ENCODE assay signal across 1 cellular context in the genomic region with DNA sequence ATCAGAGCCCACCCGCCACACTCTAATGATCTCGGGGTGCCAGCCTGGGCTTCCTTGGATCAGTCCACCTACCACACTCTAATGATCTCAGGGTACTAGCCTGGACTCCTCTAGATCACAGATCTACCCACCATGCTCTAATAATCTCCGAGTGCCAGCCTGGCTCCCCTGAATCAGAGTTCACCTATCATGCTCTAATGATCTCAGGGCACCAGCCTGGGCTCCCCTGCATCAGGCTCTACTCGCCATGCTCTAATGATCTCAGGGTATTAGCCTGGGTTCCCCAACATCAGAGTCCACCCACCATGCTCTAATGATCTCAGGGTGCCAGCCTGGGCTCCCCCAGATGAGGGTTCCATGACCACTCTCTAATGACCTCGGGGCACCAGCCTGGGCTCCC.
TF ChIP-seq lines count a peak whose summit lies in the region.

No MANE protein-coding gene starts in this region.

TF ChIP-seq in GM23338, 12 proteins besides CTCF, POLR2A, EP300 and RAD21:
- no peak for TF ChIP-seq ZNF331 (CRISPR knock-in tag; IDR thresholded peaks at IDR 0.05; ENCODE audit: low read depth)
- TF ChIP-seq CREB1 (CRISPR knock-in tag; IDR thresholded peaks at IDR 0.05; ENCODE audit: low read depth) = no peak
- no peak for TF ChIP-seq NANOG (IDR thresholded peaks at IDR 0.05; ENCODE audit: borderline replicate concordance)
- no peak for TF ChIP-seq ZNF114 (CRISPR knock-in tag; IDR thresholded peaks at IDR 0.05)
- no peak for TF ChIP-seq EZH2phosphoT487 (IDR thresholded peaks at IDR 0.05; ENCODE audit: unreplicated experiment)
- no peak for TF ChIP-seq STAT1 (IDR thresholded peaks at IDR 0.05; ENCODE audit: unreplicated experiment)
- no peak for TF ChIP-seq EZH2 (IDR thresholded peaks at IDR 0.05; ENCODE audit: low read depth, unreplicated experiment)
- no peak for TF ChIP-seq POLR2AphosphoS5 (IDR thresholded peaks at IDR 0.05; ENCODE audit: low read depth)
- TF ChIP-seq, protein P1, sequence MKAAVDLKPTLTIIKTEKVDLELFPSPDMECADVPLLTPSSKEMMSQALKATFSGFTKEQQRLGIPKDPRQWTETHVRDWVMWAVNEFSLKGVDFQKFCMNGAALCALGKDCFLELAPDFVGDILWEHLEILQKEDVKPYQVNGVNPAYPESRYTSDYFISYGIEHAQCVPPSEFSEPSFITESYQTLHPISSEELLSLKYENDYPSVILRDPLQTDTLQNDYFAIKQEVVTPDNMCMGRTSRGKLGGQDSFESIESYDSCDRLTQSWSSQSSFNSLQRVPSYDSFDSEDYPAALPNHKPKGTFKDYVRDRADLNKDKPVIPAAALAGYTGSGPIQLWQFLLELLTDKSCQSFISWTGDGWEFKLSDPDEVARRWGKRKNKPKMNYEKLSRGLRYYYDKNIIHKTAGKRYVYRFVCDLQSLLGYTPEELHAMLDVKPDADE (IDR thresholded peaks at IDR 0.05) = no peak
- TF ChIP-seq, protein P2, sequence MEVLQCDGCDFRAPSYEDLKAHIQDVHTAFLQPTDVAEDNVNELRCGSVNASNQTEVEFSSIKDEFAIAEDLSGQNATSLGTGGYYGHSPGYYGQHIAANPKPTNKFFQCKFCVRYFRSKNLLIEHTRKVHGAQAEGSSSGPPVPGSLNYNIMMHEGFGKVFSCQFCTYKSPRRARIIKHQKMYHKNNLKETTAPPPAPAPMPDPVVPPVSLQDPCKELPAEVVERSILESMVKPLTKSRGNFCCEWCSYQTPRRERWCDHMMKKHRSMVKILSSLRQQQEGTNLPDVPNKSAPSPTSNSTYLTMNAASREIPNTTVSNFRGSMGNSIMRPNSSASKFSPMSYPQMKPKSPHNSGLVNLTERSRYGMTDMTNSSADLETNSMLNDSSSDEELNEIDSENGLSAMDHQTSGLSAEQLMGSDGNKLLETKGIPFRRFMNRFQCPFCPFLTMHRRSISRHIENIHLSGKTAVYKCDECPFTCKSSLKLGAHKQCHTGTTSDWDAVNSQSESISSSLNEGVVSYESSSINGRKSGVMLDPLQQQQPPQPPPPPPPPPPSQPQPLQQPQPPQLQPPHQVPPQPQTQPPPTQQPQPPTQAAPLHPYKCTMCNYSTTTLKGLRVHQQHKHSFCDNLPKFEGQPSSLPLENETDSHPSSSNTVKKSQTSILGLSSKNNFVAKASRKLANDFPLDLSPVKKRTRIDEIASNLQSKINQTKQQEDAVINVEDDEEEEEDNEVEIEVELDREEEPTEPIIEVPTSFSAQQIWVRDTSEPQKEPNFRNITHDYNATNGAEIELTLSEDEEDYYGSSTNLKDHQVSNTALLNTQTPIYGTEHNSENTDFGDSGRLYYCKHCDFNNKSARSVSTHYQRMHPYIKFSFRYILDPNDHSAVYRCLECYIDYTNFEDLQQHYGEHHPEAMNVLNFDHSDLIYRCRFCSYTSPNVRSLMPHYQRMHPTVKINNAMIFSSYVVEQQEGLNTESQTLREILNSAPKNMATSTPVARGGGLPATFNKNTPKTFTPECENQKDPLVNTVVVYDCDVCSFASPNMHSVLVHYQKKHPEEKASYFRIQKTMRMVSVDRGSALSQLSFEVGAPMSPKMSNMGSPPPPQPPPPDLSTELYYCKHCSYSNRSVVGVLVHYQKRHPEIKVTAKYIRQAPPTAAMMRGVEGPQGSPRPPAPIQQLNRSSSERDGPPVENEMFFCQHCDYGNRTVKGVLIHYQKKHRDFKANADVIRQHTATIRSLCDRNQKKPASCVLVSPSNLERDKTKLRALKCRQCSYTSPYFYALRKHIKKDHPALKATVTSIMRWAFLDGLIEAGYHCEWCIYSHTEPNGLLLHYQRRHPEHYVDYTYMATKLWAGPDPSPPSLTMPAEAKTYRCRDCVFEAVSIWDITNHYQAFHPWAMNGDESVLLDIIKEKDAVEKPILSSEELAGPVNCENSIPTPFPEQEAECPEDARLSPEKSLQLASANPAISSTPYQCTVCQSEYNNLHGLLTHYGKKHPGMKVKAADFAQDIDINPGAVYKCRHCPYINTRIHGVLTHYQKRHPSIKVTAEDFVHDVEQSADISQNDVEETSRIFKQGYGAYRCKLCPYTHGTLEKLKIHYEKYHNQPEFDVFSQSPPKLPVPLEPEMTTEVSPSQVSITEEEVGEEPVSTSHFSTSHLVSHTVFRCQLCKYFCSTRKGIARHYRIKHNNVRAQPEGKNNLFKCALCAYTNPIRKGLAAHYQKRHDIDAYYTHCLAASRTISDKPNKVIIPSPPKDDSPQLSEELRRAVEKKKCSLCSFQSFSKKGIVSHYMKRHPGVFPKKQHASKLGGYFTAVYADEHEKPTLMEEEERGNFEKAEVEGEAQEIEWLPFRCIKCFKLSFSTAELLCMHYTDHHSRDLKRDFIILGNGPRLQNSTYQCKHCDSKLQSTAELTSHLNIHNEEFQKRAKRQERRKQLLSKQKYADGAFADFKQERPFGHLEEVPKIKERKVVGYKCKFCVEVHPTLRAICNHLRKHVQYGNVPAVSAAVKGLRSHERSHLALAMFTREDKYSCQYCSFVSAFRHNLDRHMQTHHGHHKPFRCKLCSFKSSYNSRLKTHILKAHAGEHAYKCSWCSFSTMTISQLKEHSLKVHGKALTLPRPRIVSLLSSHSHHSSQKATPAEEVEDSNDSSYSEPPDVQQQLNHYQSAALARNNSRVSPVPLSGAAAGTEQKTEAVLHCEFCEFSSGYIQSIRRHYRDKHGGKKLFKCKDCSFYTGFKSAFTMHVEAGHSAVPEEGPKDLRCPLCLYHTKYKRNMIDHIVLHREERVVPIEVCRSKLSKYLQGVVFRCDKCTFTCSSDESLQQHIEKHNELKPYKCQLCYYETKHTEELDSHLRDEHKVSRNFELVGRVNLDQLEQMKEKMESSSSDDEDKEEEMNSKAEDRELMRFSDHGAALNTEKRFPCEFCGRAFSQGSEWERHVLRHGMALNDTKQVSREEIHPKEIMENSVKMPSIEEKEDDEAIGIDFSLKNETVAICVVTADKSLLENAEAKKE (CRISPR knock-in tag; IDR thresholded peaks at IDR 0.05) = no peak
- no peak for TF ChIP-seq JUNB (IDR thresholded peaks at IDR 0.05; ENCODE audit: unreplicated experiment)
- TF ChIP-seq, protein P3, sequence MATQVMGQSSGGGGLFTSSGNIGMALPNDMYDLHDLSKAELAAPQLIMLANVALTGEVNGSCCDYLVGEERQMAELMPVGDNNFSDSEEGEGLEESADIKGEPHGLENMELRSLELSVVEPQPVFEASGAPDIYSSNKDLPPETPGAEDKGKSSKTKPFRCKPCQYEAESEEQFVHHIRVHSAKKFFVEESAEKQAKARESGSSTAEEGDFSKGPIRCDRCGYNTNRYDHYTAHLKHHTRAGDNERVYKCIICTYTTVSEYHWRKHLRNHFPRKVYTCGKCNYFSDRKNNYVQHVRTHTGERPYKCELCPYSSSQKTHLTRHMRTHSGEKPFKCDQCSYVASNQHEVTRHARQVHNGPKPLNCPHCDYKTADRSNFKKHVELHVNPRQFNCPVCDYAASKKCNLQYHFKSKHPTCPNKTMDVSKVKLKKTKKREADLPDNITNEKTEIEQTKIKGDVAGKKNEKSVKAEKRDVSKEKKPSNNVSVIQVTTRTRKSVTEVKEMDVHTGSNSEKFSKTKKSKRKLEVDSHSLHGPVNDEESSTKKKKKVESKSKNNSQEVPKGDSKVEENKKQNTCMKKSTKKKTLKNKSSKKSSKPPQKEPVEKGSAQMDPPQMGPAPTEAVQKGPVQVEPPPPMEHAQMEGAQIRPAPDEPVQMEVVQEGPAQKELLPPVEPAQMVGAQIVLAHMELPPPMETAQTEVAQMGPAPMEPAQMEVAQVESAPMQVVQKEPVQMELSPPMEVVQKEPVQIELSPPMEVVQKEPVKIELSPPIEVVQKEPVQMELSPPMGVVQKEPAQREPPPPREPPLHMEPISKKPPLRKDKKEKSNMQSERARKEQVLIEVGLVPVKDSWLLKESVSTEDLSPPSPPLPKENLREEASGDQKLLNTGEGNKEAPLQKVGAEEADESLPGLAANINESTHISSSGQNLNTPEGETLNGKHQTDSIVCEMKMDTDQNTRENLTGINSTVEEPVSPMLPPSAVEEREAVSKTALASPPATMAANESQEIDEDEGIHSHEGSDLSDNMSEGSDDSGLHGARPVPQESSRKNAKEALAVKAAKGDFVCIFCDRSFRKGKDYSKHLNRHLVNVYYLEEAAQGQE (IDR thresholded peaks at IDR 0.05; ENCODE audit: unreplicated experiment) = no peak
